8 cellular contexts compared by ENCODE assay signal in genomic region chr14:39268393-39268792, GRCh38. TPM values are rescaled to one million over a fixed set of nuclear protein-coding genes. Genes with fewer than 3 reads are reported as not detected.
DNase-seq lines count a peak whose midpoint lies in the region; ATAC-seq and TF ChIP-seq lines count a peak whose summit lies in the region.

No MANE protein-coding gene starts in this region.

- POLR2A ChIA-PET in Caco-2 (lab: Charles Lee): interaction anchor here (1.0 kb wide), 1 partner anchor 98 kb away, joined by 3 read pairs; the partner anchor contains the start of gene TRAPPC6B

- H3K36me3 Mint-ChIP-seq in Caco-2 (ENCODE audit: insufficient read depth, unreplicated experiment): peaks cover 28% of the 10 kb centered on the region
- H3K36me3 Mint-ChIP-seq in activated T-helper 1 cell treated with anti-CD3 and anti-CD28 coated beads, Interleukin-12 subunit alpha, Interleukin-12 subunit beta, Interleukin-2, Interleukin-4 antibody, amounts not matched to agents 30 ng/mL and 10 ng/mL and 1 ng/mL, durations not matched to agents 14 hours and 24 hours and 36 hours (ENCODE audit: low read depth): peaks cover 16% of the 10 kb centered on the region

- H3K27ac Mint-ChIP-seq in Caco-2 (ENCODE audit: unreplicated experiment): peak overlapping the region; percentile 3
- peak overlapping the region; percentile 79 for H3K27ac Mint-ChIP-seq in activated T-helper 1 cell treated with anti-CD3 and anti-CD28 coated beads, Interleukin-12 subunit alpha, Interleukin-12 subunit beta, Interleukin-2, Interleukin-4 antibody, amounts not matched to agents 30 ng/mL and 10 ng/mL and 1 ng/mL, durations not matched to agents 14 hours and 24 hours and 36 hours

- H3K27ac ChIP-seq in tibial artery: peak overlapping the region in 1 of 2 donors; percentile 99

- CTCF ChIA-PET in Caco-2 (lab: Charles Lee): no interaction called here

- peak overlapping the region; percentile 95 for H3K4me3 Mint-ChIP-seq in Caco-2 (ENCODE audit: unreplicated experiment)
- H3K4me3 Mint-ChIP-seq in activated T-helper 1 cell treated with anti-CD3 and anti-CD28 coated beads, Interleukin-12 subunit alpha, Interleukin-12 subunit beta, Interleukin-2, Interleukin-4 antibody, amounts not matched to agents 30 ng/mL and 10 ng/mL and 1 ng/mL, durations not matched to agents 14 hours and 24 hours and 36 hours: peak overlapping the region; percentile 80

- ATAC-seq in GM18520 (IDR thresholded peaks at IDR 0.05; ENCODE audit: unreplicated experiment): no peak

- H3K36me3 ChIP-seq in Caco-2 (ENCODE audit: control insufficient read depth, insufficient read depth, low read length) (no peaks in the 10 kb centered on the region; the same call in 1 of the 2 replicates), tibial artery (no peaks in the 10 kb centered on the region), H7 (replicated peaks; ENCODE audit: control insufficient read depth, insufficient read depth, low read length) (no peaks in the 10 kb centered on the region)

- H3K9me3 Mint-ChIP-seq in Caco-2 (ENCODE audit: unreplicated experiment): peaks cover 14% of the 10 kb centered on the region
- peaks cover 6% of the 10 kb centered on the region for H3K9me3 Mint-ChIP-seq in activated T-helper 1 cell treated with anti-CD3 and anti-CD28 coated beads, Interleukin-12 subunit alpha, Interleukin-12 subunit beta, Interleukin-2, Interleukin-4 antibody, amounts not matched to agents 30 ng/mL and 10 ng/mL and 1 ng/mL, durations not matched to agents 14 hours and 24 hours and 36 hours

- BruUV-seq in Caco-2 (replicated peaks; lab: Mats Ljungman, UMichigan): no TSS peak

- intact Hi-C loops in Caco-2 (cut with micrococcal nuclease; ENCODE audit: unreplicated experiment): no loop called here
- intact Hi-C loops in activated T-helper 1 cell treated with anti-CD3 and anti-CD28 coated beads, Interleukin-12 subunit alpha, Interleukin-12 subunit beta, Interleukin-2, Interleukin-4 antibody, amounts not matched to agents 30 ng/mL and 10 ng/mL and 1 ng/mL, durations not matched to agents 14 hours and 24 hours and 36 hours (cut with micrococcal nuclease): no loop called here
- intact Hi-C loops in tibial artery (cut with DNase I; ENCODE audit: low total_unique reads): loop anchor here (5.0 kb wide), 1 partner anchor 164 kb away; the partner anchor contains the start of gene FBXO33

- TF ChIP-seq CTCF in Caco-2 (IDR thresholded peaks at IDR 0.05; ENCODE audit: insufficient read depth in 1 of 2, low read depth in 1 of 2, low read length in 1 of 2, severe bottlenecking in 1 of 2, unreplicated experiment in 1 of 2): no peak
- TF ChIP-seq CTCF in LNCaP clone FGC (IDR thresholded peaks at IDR 0.05; ENCODE audit: control insufficient read depth, extremely low read depth, insufficient read depth): no peak
- TF ChIP-seq CTCF in tibial artery (IDR thresholded peaks at IDR 0.05): no peak

- peaks cover 16% of the 10 kb centered on the region for H3K9me3 ChIP-seq in Caco-2
- no peaks in the 10 kb centered on the region for H3K9me3 ChIP-seq in tibial artery

- H3K4me1 Mint-ChIP-seq in Caco-2 (ENCODE audit: low read depth, unreplicated experiment): peaks cover 13% of the 10 kb centered on the region
- peaks cover 59% of the 10 kb centered on the region for H3K4me1 Mint-ChIP-seq in activated T-helper 1 cell treated with anti-CD3 and anti-CD28 coated beads, Interleukin-12 subunit alpha, Interleukin-12 subunit beta, Interleukin-2, Interleukin-4 antibody, amounts not matched to agents 30 ng/mL and 10 ng/mL and 1 ng/mL, durations not matched to agents 14 hours and 24 hours and 36 hours (ENCODE audit: low read depth)

- H3K27me3 ChIP-seq in Caco-2 (replicated peaks; ENCODE audit: control insufficient read depth, insufficient read depth, low read length) (no peaks in the 10 kb centered on the region), tibial artery (no peaks in the 10 kb centered on the region), H7 (ENCODE audit: control insufficient read depth, insufficient read depth, low read length) (no peaks in the 10 kb centered on the region; the same call in 1 of the 2 replicates)

- no peaks in the 10 kb centered on the region for H3K27me3 Mint-ChIP-seq in Caco-2 (ENCODE audit: insufficient read depth, unreplicated experiment)
- no peaks in the 10 kb centered on the region for H3K27me3 Mint-ChIP-seq in activated T-helper 1 cell treated with anti-CD3 and anti-CD28 coated beads, Interleukin-12 subunit alpha, Interleukin-12 subunit beta, Interleukin-2, Interleukin-4 antibody, amounts not matched to agents 30 ng/mL and 10 ng/mL and 1 ng/mL, durations not matched to agents 14 hours and 24 hours and 36 hours (ENCODE audit: insufficient read depth)

- no peak for DNase-seq in Caco-2
- DNase-seq in LNCaP clone FGC (ENCODE audit: low read depth): no peak
- no peak for DNase-seq in activated T-helper 1 cell treated with anti-CD3 and anti-CD28 coated beads, Interleukin-12 subunit alpha, Interleukin-12 subunit beta, Interleukin-2, Interleukin-4 antibody, amounts not matched to agents 30 ng/mL and 10 ng/mL and 1 ng/mL, durations not matched to agents 14 hours and 24 hours and 36 hours (ENCODE audit: low spot score)
- peak; percentile 28 for DNase-seq in inferior parietal cortex (ENCODE audit: extremely low spot score)
- DNase-seq in tibial artery: no peak
- DNase-seq in H7: no peak
- no peak for DNase-seq in GDM1 (lab: John Stamatoyannopoulos, UW)

- H3K4me1 ChIP-seq in Caco-2: peaks cover 22% of the 10 kb centered on the region
- H3K4me1 ChIP-seq in tibial artery: peaks cover 0 to 41% (median 14%) of the 10 kb centered on the region in 4 donors

- peak overlapping the region; percentile 57 for H3K4me3 ChIP-seq in Caco-2 (ENCODE audit: low read depth, low read length)
- H3K4me3 ChIP-seq in LNCaP clone FGC (ENCODE audit: low read depth, low read length): peak overlapping the region; percentile 72
- H3K4me3 ChIP-seq in tibial artery: peak overlapping the region; percentile 90 to 98
- H3K4me3 ChIP-seq in H7 (ENCODE audit: insufficient read depth, low read depth, low read length): no peak overlapping the region

RNA-seq across cellular contexts. Expression of gene MIA2, which starts 34.7 kb away (rescaled TPM):
- 60.4 and 71.5 TPM in 2 replicates for total RNA-seq in Caco-2 (2022)
- total RNA-seq in activated T-helper 1 cell treated with anti-CD3 and anti-CD28 coated beads, Interleukin-12 subunit alpha, Interleukin-12 subunit beta, Interleukin-2, Interleukin-4 antibody, amounts not matched to agents 30 ng/mL and 10 ng/mL and 1 ng/mL, durations not matched to agents 14 hours and 24 hours and 36 hours: 22.6 and 23.8 TPM in 2 replicates
- total RNA-seq in H7 (2014; rRNA removed; shearing (Covaris generic)): 11.0 and 13.4 TPM in 2 replicates
